8 cellular contexts compared by ENCODE assay signal in genomic region chr9:137242329-137243204, GRCh38. TPM values are rescaled to one million over a fixed set of nuclear protein-coding genes. Genes with fewer than 3 reads are reported as not detected.
DNase-seq lines count a peak whose midpoint lies in the region; ATAC-seq and TF ChIP-seq lines count a peak whose summit lies in the region.

No MANE protein-coding gene starts in this region.

- POLR2A ChIA-PET in MCF 10A (lab: Yijun Ruan, JAX), result interaction anchor here (0.6 to 8.6 kb wide), 9 partner anchors 12 to 240 kb away, joined by 3 to 118 read pairs (median 3); partner anchors contain the start of genes ANAPC2, NELFB, SSNA1 and TPRN

- H3K27ac ChIP-seq in heart left ventricle (peak overlapping the region in 11 of 12 donors; percentile 90 to 97 (median 93)), uterus (peak overlapping the region in 1 of 2 donors; percentile 91)

- no peaks in the 10 kb centered on the region for H3K27me3 ChIP-seq in heart left ventricle
- H3K27me3 ChIP-seq in uterus, result no peaks in the 10 kb centered on the region

- H3K9me3 Mint-ChIP-seq in MCF 10A (ENCODE audit: unreplicated experiment), result no peaks in the 10 kb centered on the region
- no peaks in the 10 kb centered on the region for H3K9me3 Mint-ChIP-seq in mesothelial cell of epicardium

- H3K4me3 Mint-ChIP-seq in MCF 10A (ENCODE audit: unreplicated experiment) (peak overlapping the region; percentile 80), mesothelial cell of epicardium (peak overlapping the region; percentile 74)

- intact Hi-C loops in heart left ventricle (cut with DNase I), result no loop called here
- intact Hi-C loops in left ventricle myocardium superior (cut with micrococcal nuclease), result no loop called here
- intact Hi-C loops in MCF 10A (cut with micrococcal nuclease), result no loop called here
- intact Hi-C loops in uterus (cut with DNase I; ENCODE audit: low total_unique reads), result no loop called here

- TF ChIP-seq POLR2A in heart left ventricle (IDR thresholded peaks at IDR 0.05) (no peak), uterus (IDR thresholded peaks at IDR 0.05) (no peak)

- WGBS in heart left ventricle, 4 donors, result 60 to 73% (median 69%) methylated on average over 20 to 35 of the region's 35 CpGs

- no peak for TF ChIP-seq CTCF in heart left ventricle (IDR thresholded peaks at IDR 0.05)
- TF ChIP-seq CTCF in MCF 10A (IDR thresholded peaks at IDR 0.05; ENCODE audit: unreplicated experiment), result no peak
- TF ChIP-seq CTCF in mesothelial cell of epicardium (IDR thresholded peaks at IDR 0.05; ENCODE audit: unreplicated experiment), result no peak
- no peak for TF ChIP-seq CTCF in uterus (IDR thresholded peaks at IDR 0.05)

- H3K4me3 ChIP-seq in heart left ventricle, result peak overlapping the region; percentile 70 to 97 (median 92)
- peak overlapping the region; percentile 76 to 88 for H3K4me3 ChIP-seq in uterus

- no peak for ATAC-seq in heart left ventricle
- ATAC-seq in left ventricle myocardium superior, result no peak
- no peak for ATAC-seq in HG03280 (IDR thresholded peaks at IDR 0.05; ENCODE audit: unreplicated experiment)

- H3K27me3 Mint-ChIP-seq in MCF 10A (ENCODE audit: insufficient read depth, unreplicated experiment) (no peaks in the 10 kb centered on the region), mesothelial cell of epicardium (ENCODE audit: low read depth) (no peaks in the 10 kb centered on the region)

- H3K36me3 Mint-ChIP-seq in MCF 10A (ENCODE audit: insufficient read depth, unreplicated experiment), result peaks cover 45% of the 10 kb centered on the region
- H3K36me3 Mint-ChIP-seq in mesothelial cell of epicardium, result peaks cover 12% of the 10 kb centered on the region

- peaks cover 15% of the 10 kb centered on the region for H3K4me1 Mint-ChIP-seq in MCF 10A (ENCODE audit: insufficient read depth, unreplicated experiment)
- peaks cover 24% of the 10 kb centered on the region for H3K4me1 Mint-ChIP-seq in mesothelial cell of epicardium

- no peak for DNase-seq in heart left ventricle
- no peak for DNase-seq in left ventricle myocardium superior
- no peak for DNase-seq in MCF 10A (ENCODE audit: unreplicated experiment)
- DNase-seq in mesothelial cell of epicardium (ENCODE audit: low spot score in 2 of 2, unreplicated experiment in 2 of 2), result no peak
- DNase-seq in uterus, result no peak
- DNase-seq in hypothalamus (lab: John Stamatoyannopoulos, UW), result no peak
- DNase-seq in GM03348 (ENCODE audit: low spot score), result no peak

- BruUV-seq in MCF 10A (replicated peaks; lab: Mats Ljungman, UMichigan), result no TSS peak

- H3K4me1 ChIP-seq in heart left ventricle (peaks cover 0 to 57% (median 39%) of the 10 kb centered on the region in 12 donors), uterus (peaks cover 0 to 6% of the 10 kb centered on the region in 2 donors)

- peak overlapping the region; percentile 94 for H3K27ac Mint-ChIP-seq in MCF 10A (ENCODE audit: low read depth, unreplicated experiment)
- H3K27ac Mint-ChIP-seq in mesothelial cell of epicardium, result peak overlapping the region; percentile 73

- H3K36me3 ChIP-seq in heart left ventricle (peaks cover 0 to 24% (median 18%) of the 10 kb centered on the region in 9 donors), uterus (no peaks in the 10 kb centered on the region)

- H3K9me3 ChIP-seq in heart left ventricle (no peaks in the 10 kb centered on the region), uterus (no peaks in the 10 kb centered on the region)

- CTCF ChIA-PET in MCF 10A (lab: Yijun Ruan, JAX), result interaction anchor here (0.5 to 1.4 kb wide), 7 partner anchors 12 to 283 kb away, joined by 3 to 5 read pairs (median 3); partner anchors contain the start of gene RNF224

RNA-seq across cellular contexts. Expression of gene TUBB4B, which starts 1.5 kb away (rescaled TPM):
- 100 to 1,000 TPM; 244 to 769 (median 456) TPM for total RNA-seq in heart left ventricle
- polyA plus RNA-seq in heart left ventricle, result 100 to 1,000 TPM; 705 to 900 TPM
- total RNA-seq in left ventricle myocardium superior, result 439 TPM
- total RNA-seq in MCF 10A (2022), result 171 and 180 TPM in 2 replicates
- 146 to 152 TPM (median 148 TPM) in 3 replicates for total RNA-seq in mesothelial cell of epicardium
- 100 to 1,000 TPM in 3 of 4 donors, 10 to 100 TPM in 1; 91.5 to 174 (median 139) TPM for total RNA-seq in uterus

RNA-seq across cellular contexts. Expression of gene STPG3, which starts 8.5 kb away (rescaled TPM):
- total RNA-seq in heart left ventricle, result under 1 TPM in 2 of 9 donors, not detected in 7; 0.23 to 0.31 TPM
- under 1 TPM in 1 of 2 donors, not detected in 1; 0.61 TPM for polyA plus RNA-seq in heart left ventricle
- total RNA-seq in left ventricle myocardium superior, result 0.69 TPM
- not detected in 2 replicates for total RNA-seq in MCF 10A (2022)
- total RNA-seq in mesothelial cell of epicardium, result 0.18 to 0.29 TPM in 2 of 3 replicates, not detected in the other
- total RNA-seq in uterus, result not detected

RNA-seq across cellular contexts. Expression of gene SLC34A3, which starts 11.9 kb away (rescaled TPM):
- total RNA-seq in heart left ventricle (not detected), left ventricle myocardium superior (not detected), MCF 10A (2022) (not detected in 2 replicates), mesothelial cell of epicardium (0.23 to 0.27 TPM in 2 of 3 replicates, not detected in the other), uterus (under 1 TPM in 1 of 4 donors, not detected in 3; 0.48 TPM)
- not detected for polyA plus RNA-seq in heart left ventricle

RNA-seq across cellular contexts. Expression of gene NELFB, which starts 12.6 kb away (rescaled TPM):
- 10 to 100 TPM; 32.5 to 55.5 (median 38.1) TPM for total RNA-seq in heart left ventricle
- 10 to 100 TPM; 31.4 to 77.8 TPM for polyA plus RNA-seq in heart left ventricle
- 43.6 TPM for total RNA-seq in left ventricle myocardium superior
- total RNA-seq in MCF 10A (2022), result 38.0 and 40.5 TPM in 2 replicates
- total RNA-seq in mesothelial cell of epicardium, result 51.6 to 54.8 TPM (median 53.3 TPM) in 3 replicates
- 10 to 100 TPM; 17.1 to 46.5 (median 43.2) TPM for total RNA-seq in uterus

RNA-seq across cellular contexts. Expression of gene RNF224, which starts 15.3 kb away (rescaled TPM):
- total RNA-seq in heart left ventricle (not detected), left ventricle myocardium superior (not detected), MCF 10A (2022) (0.16 and 0.44 TPM in 2 replicates), mesothelial cell of epicardium (0.16 to 0.41 TPM (median 0.29 TPM) in 3 replicates), uterus (under 1 TPM in 1 of 4 donors, not detected in 3; 0.21 TPM)
- not detected for polyA plus RNA-seq in heart left ventricle
